Comparison of ENCODE assay signal across 24 cellular contexts in genomic region chr10:47331954-47332353, GRCh38. TPM values are rescaled to one million over a fixed set of nuclear protein-coding genes. Genes with fewer than 3 reads are reported as not detected.
"Had no signal": no experiment of that assay in that cellular context is flagged by ENCODE, and none has a peak within 500 bp of the region (broad histone marks: within the 10 kb centered on the region; RNA-seq: fewer than 3 reads in every experiment).

No MANE protein-coding gene starts in this region.

- H3K36me3 Mint-ChIP-seq: immature natural killer cell; naive thymus-derived CD8-positive, alpha-beta T cell; stimulated activated memory B cell treated with anti-CD40 and anti-IgM and Interleukin-4, amounts not matched to agents 10 μg/mL and 1 μg/mL and 100 μg/mL, for 72 hours had no signal

- H3K27ac Mint-ChIP-seq: immature natural killer cell; naive thymus-derived CD8-positive, alpha-beta T cell; stimulated activated memory B cell treated with anti-CD40 and anti-IgM and Interleukin-4, amounts not matched to agents 10 μg/mL and 1 μg/mL and 100 μg/mL, for 72 hours; stimulated activated naive CD8-positive, alpha-beta T cell treated with anti-CD3 and anti-CD28 coated beads, Interleukin-15, amount 100 ng/mL, for 72 hours had no signal

- ATAC-seq: left lobe of liver; mucosa of descending colon; naive thymus-derived CD8-positive, alpha-beta T cell; psoas muscle; right lobe of liver; stimulated activated memory B cell treated with anti-CD40 and anti-IgM and Interleukin-4, amounts not matched to agents 10 μg/mL and 1 μg/mL and 100 μg/mL, for 72 hours; stimulated activated naive CD8-positive, alpha-beta T cell treated with anti-CD3 and anti-CD28 coated beads, Interleukin-15, amount 100 ng/mL, for 72 hours had no signal

- H3K4me3 Mint-ChIP-seq: immature natural killer cell; naive thymus-derived CD8-positive, alpha-beta T cell; stimulated activated memory B cell treated with anti-CD40 and anti-IgM and Interleukin-4, amounts not matched to agents 10 μg/mL and 1 μg/mL and 100 μg/mL, for 72 hours; stimulated activated naive CD8-positive, alpha-beta T cell treated with anti-CD3 and anti-CD28 coated beads, Interleukin-15, amount 100 ng/mL, for 72 hours had no signal

- H3K4me3 ChIP-seq: colonic mucosa, esophagus squamous epithelium, mucosa of descending colon, psoas muscle, right lobe of liver had no signal

- H3K4me1 Mint-ChIP-seq: immature natural killer cell; stimulated activated memory B cell treated with anti-CD40 and anti-IgM and Interleukin-4, amounts not matched to agents 10 μg/mL and 1 μg/mL and 100 μg/mL, for 72 hours; stimulated activated naive CD8-positive, alpha-beta T cell treated with anti-CD3 and anti-CD28 coated beads, Interleukin-15, amount 100 ng/mL, for 72 hours had no signal

- DNase-seq: colonic mucosa; dermis blood vessel endothelial cell; esophagus squamous epithelium; foreskin fibroblast; immature natural killer cell; mammary epithelial cell; mucosa of descending colon; naive thymus-derived CD8-positive, alpha-beta T cell; retina; right lobe of liver; stimulated activated CD4-positive, alpha-beta T cell treated with anti-CD3 and anti-CD28 coated beads, Interleukin-4, amount 100 ng/mL, for 1 hour; stimulated activated CD8-positive, alpha-beta memory T cell treated with anti-CD3 and anti-CD28 coated beads, Interleukin-4, amount 100 ng/mL, for 48 hours; stimulated activated naive CD8-positive, alpha-beta T cell treated with anti-CD3 and anti-CD28 coated beads, Interleukin-15, amount 100 ng/mL, for 72 hours; substantia nigra; trophoblast cell had no signal

- H3K27ac ChIP-seq: colonic mucosa, esophagus squamous epithelium, neutrophil, psoas muscle, right lobe of liver had no signal

- H3K36me3 ChIP-seq: colonic mucosa, esophagus squamous epithelium, neutrophil, right lobe of liver had no signal

- H3K4me1 ChIP-seq: esophagus squamous epithelium, psoas muscle had no signal

- H3K27me3 ChIP-seq: colonic mucosa, right lobe of liver had no signal

- H3K9me3 ChIP-seq: colonic mucosa, esophagus squamous epithelium, mucosa of descending colon, neutrophil, psoas muscle, right lobe of liver had no signal

- H3K9me3 Mint-ChIP-seq: immature natural killer cell had no signal

RNA-seq across cellular contexts. Expression of gene GDF2, which starts 9.7 kb away (rescaled TPM):
- total RNA-seq: colonic mucosa; dermis blood vessel endothelial cell; epithelial cell of proximal tubule; esophagus squamous epithelium; kidney epithelial cell; lower leg skin; mammary epithelial cell; mucosa of descending colon; naive thymus-derived CD8-positive, alpha-beta T cell; osteoblast; psoas muscle had no signal
- polyA plus RNA-seq: immature natural killer cell; mammary epithelial cell; naive thymus-derived CD8-positive, alpha-beta T cell; neural cell; psoas muscle had no signal

RNA-seq across cellular contexts. Expression of gene RBP3, which starts 16.2 kb away (rescaled TPM):
- total RNA-seq: colonic mucosa; dermis blood vessel endothelial cell; epithelial cell of proximal tubule; esophagus squamous epithelium; kidney epithelial cell; left lobe of liver; lower leg skin; mammary epithelial cell; mucosa of descending colon; naive thymus-derived CD8-positive, alpha-beta T cell; osteoblast; psoas muscle; right lobe of liver had no signal
- polyA plus RNA-seq: immature natural killer cell; mammary epithelial cell; naive thymus-derived CD8-positive, alpha-beta T cell; neural cell; psoas muscle had no signal

RNA-seq across cellular contexts. Expression of gene GDF10, which starts 32.0 kb away (rescaled TPM):
- total RNA-seq: dermis blood vessel endothelial cell, epithelial cell of proximal tubule, kidney epithelial cell, mammary epithelial cell, right lobe of liver had no signal
- polyA plus RNA-seq: immature natural killer cell, mammary epithelial cell had no signal

RNA-seq across cellular contexts. Expression of gene ZNF488, which starts 52.1 kb away (rescaled TPM):
- total RNA-seq: naive thymus-derived CD8-positive, alpha-beta T cell; right lobe of liver had no signal
- polyA plus RNA-seq: immature natural killer cell; naive thymus-derived CD8-positive, alpha-beta T cell had no signal
